ENCODE assay signal across 34 cellular contexts in genomic region chr4:73485596-73485995, GRCh38. TPM values are rescaled to one million over a fixed set of nuclear protein-coding genes. Genes with fewer than 3 reads are reported as not detected.
"Had no signal": no experiment of that assay in that cellular context is flagged by ENCODE, and none has a peak within 500 bp of the region (broad histone marks: within the 10 kb centered on the region; RNA-seq: fewer than 3 reads in every experiment).

No MANE protein-coding gene starts in this region.

- H3K36me3 ChIP-seq: neutrophil, ovary, spleen, suprapubic skin, tibial artery, transverse colon, upper lobe of right lung, uterus had no signal

- H3K4me2 ChIP-seq: smooth muscle cell had no signal

- H2AFZ ChIP-seq: parathyroid adenoma had no signal

- H3K4me3 ChIP-seq: ovary, psoas muscle, skin epidermis, smooth muscle cell, spleen, suprapubic skin, testis, tibial artery, transverse colon, upper lobe of right lung, uterus had no signal

- H3K9ac ChIP-seq: parathyroid adenoma had no signal

- DNase-seq: naive thymus-derived CD8-positive, alpha-beta T cell; nephron progenitor cell; nucleus accumbens; ovary; posterior cingulate gyrus; psoas muscle; right cardiac atrium; spleen; stimulated activated CD4-positive, alpha-beta T cell treated with anti-CD3 and anti-CD28 coated beads, Interleukin-12 subunit alpha, Interleukin-12 subunit beta, amount 100 ng/mL, for 4 hours; stimulated activated CD4-positive, alpha-beta T cell treated with anti-CD3 and anti-CD28 coated beads, Interleukin-1b, Interleukin-23, amount 100 ng/mL, for 48 hours; stimulated activated CD4-positive, alpha-beta T cell treated with anti-CD3 and anti-CD28 coated beads, Interleukin-4, amount 100 ng/mL, for 1 hour; stimulated activated CD4-positive, alpha-beta T cell treated with anti-CD3 and anti-CD28 coated beads, Interleukin-4, amount 100 ng/mL, for 4 hours; stimulated activated CD8-positive, alpha-beta memory T cell treated with anti-CD3 and anti-CD28 coated beads, Interleukin-4, amount 100 ng/mL, for 48 hours; stimulated activated naive CD4-positive, alpha-beta T cell; stimulated activated naive CD8-positive, alpha-beta T cell treated with anti-CD3 and anti-CD28 coated beads, Interleukin-15, amount 100 ng/mL, for 72 hours; stimulated activated naive CD8-positive, alpha-beta T cell treated with anti-CD3 and anti-CD28 coated beads, Interleukin-15, Interleukin-2, amounts not matched to agents 100 U/mL and 50 U/mL, for 24 hours; substantia nigra; testis; tibial artery; transverse colon; upper lobe of right lung; uterus had no signal

- H3K4me1 ChIP-seq: parathyroid adenoma, psoas muscle, spleen, suprapubic skin, testis, tibial artery, transverse colon, upper lobe of right lung, uterus had no signal

- ATAC-seq: naive thymus-derived CD8-positive, alpha-beta T cell; natural killer cell treated with Interleukin-12 subunit alpha and Interleukin-12 subunit beta and Interleukin-15 and Interleukin-18, amount 100 ng/mL, for 72 hours; psoas muscle; right cardiac atrium; sciatic nerve; stimulated activated memory B cell treated with anti-CD40 and anti-IgM and Interleukin-4, amounts not matched to agents 10 μg/mL and 1 μg/mL and 100 μg/mL, for 72 hours; stimulated activated naive CD8-positive, alpha-beta T cell treated with anti-CD3 and anti-CD28 coated beads, Interleukin-15, amount 100 ng/mL, for 72 hours; stimulated activated naive CD8-positive, alpha-beta T cell treated with anti-CD3 and anti-CD28 coated beads, Interleukin-15, Interleukin-2, amounts not matched to agents 100 U/mL and 50 U/mL, for 24 hours; upper lobe of right lung had no signal

- H3K9me3 ChIP-seq: neutrophil, ovary, psoas muscle, spleen, suprapubic skin, testis, tibial artery, transverse colon, upper lobe of right lung, uterus had no signal

- H3K27ac ChIP-seq: neutrophil, ovary, parathyroid adenoma, psoas muscle, skin epidermis, spleen, suprapubic skin, testis, tibial artery, transverse colon, upper lobe of right lung, uterus had no signal

- H3K27me3 ChIP-seq: neutrophil, ovary, testis, tibial artery, transverse colon, upper lobe of right lung, uterus had no signal

- H3K79me2 ChIP-seq: parathyroid adenoma had no signal

RNA-seq across cellular contexts. Expression of gene AFM, which starts 4.1 kb away (rescaled TPM):
- total RNA-seq: naive thymus-derived CD8-positive, alpha-beta T cell; natural killer cell treated with Interleukin-12 subunit alpha and Interleukin-12 subunit beta and Interleukin-15 and Interleukin-18, amount 100 ng/mL, for 72 hours; neural crest cell; osteoblast; psoas muscle; renal cortical epithelial cell; right cardiac atrium; sciatic nerve; smooth muscle cell; spleen; suprapubic skin; transverse colon; upper lobe of right lung; urinary bladder had no signal
- polyA plus RNA-seq: naive thymus-derived CD8-positive, alpha-beta T cell; ovary; psoas muscle; right cardiac atrium; smooth muscle cell; spleen had no signal

RNA-seq across cellular contexts. Expression of gene AFP, which starts 49.6 kb away (rescaled TPM):
- total RNA-seq: naive thymus-derived CD8-positive, alpha-beta T cell; natural killer cell treated with Interleukin-12 subunit alpha and Interleukin-12 subunit beta and Interleukin-15 and Interleukin-18, amount 100 ng/mL, for 72 hours; neural crest cell; osteoblast; psoas muscle; right cardiac atrium; sciatic nerve; spleen; suprapubic skin; testis; transverse colon; upper lobe of right lung; urinary bladder; uterus had no signal
- polyA plus RNA-seq: naive thymus-derived CD8-positive, alpha-beta T cell; psoas muscle; right cardiac atrium; spleen; urinary bladder had no signal
